Comparison of ENCODE assay signal across 8 cellular contexts in genomic region chr1:59296358-59297256, GRCh38. TPM values are rescaled to one million over a fixed set of nuclear protein-coding genes. Genes with fewer than 3 reads are reported as not detected.
DNase-seq lines count a peak whose midpoint lies in the region; ATAC-seq and TF ChIP-seq lines count a peak whose summit lies in the region.

FGGY (plus strand) TSS chr1:59297094; CDS start chr1:59321550, 24,456 bp downstream.

- no peaks in the 10 kb centered on the region for H3K79me1 ChIP-seq in H9 (ENCODE audit: insufficient read depth, low read depth, low read length, poor library complexity, severe bottlenecking)

- no peak within 1 kb of the TSS for H2BK5ac ChIP-seq in H9 (ENCODE audit: insufficient read length, low read length)

- H2BK12ac ChIP-seq in H9 (ENCODE audit: insufficient read length, low read depth, low read length) = no peak within 1 kb of the TSS

- peaks cover 2% of the 10 kb centered on the region for H3K23me2 ChIP-seq in H9 (ENCODE audit: insufficient read length, low read depth, low read length, poor library complexity, severe bottlenecking)

- H2AK5ac ChIP-seq in H9 (ENCODE audit: insufficient read length, low read length) = no peak within 1 kb of the TSS

- H3K36me3 Mint-ChIP-seq in H9 (ENCODE audit: insufficient read depth in 1 of 3, low read depth in 3 of 3) = peaks cover 4 to 21% (median 7%) of the 10 kb centered on the region in 3 experiments

- H3T11ph ChIP-seq in H9 (ENCODE audit: low read length) = no peak within 1 kb of the TSS

- TF ChIP-seq CTCF in H9 (conservative IDR thresholded peaks at IDR 0.05) = no peak
- no peak for TF ChIP-seq CTCF in neural cell (IDR thresholded peaks at IDR 0.05; ENCODE audit: poor library complexity, severe bottlenecking)

- H4K91ac ChIP-seq in H9 (ENCODE audit: insufficient read length, low read depth, low read length) = no peak within 1 kb of the TSS

- TF ChIP-seq RAD21 in neural cell (conservative IDR thresholded peaks at IDR 0.05) = peak; percentile 48

- no peak within 1 kb of the TSS for H3K4ac ChIP-seq in H9 (ENCODE audit: low read depth, low read length)

- H2BK20ac ChIP-seq in H9 (ENCODE audit: low read depth, low read length, poor library complexity, severe bottlenecking) = no peak within 1 kb of the TSS

- H3K9me3 Mint-ChIP-seq in H9 = peaks cover 3% of the 10 kb centered on the region in 2 experiments; a peak in 2 of 5 replicates
- peaks cover 6 to 8% of the 10 kb centered on the region in 2 donors for H3K9me3 Mint-ChIP-seq in stimulated activated naive CD8-positive, alpha-beta T cell treated with anti-CD3 and anti-CD28 coated beads, Interleukin-15, amount 100 ng/mL, for 72 hours

- H3K27me3 ChIP-seq in H9 (ENCODE audit: insufficient read depth, low read length) (no peaks in the 10 kb centered on the region), neural cell (ENCODE audit: insufficient read depth, low read depth, low read length) (no peaks in the 10 kb centered on the region)

- peak within 1 kb of the TSS; percentile 95 for H3K9ac ChIP-seq in ES-I3 (ENCODE audit: low read depth, low read length)
- peak within 1 kb of the TSS; percentile 55 for H3K9ac ChIP-seq in H9 (ENCODE audit: extremely low read depth, insufficient read length, low read length)
- H3K9ac ChIP-seq in neural cell (ENCODE audit: low read length) = peak within 1 kb of the TSS; percentile 81

- peaks cover 4% of the 10 kb centered on the region for H3F3A ChIP-seq in neural cell (ENCODE audit: insufficient read depth, low read length, poor library complexity, severe bottlenecking)

- H3K4me1 ChIP-seq in ES-I3 (ENCODE audit: insufficient read depth, low read length) (peaks cover 10% of the 10 kb centered on the region), H9 (ENCODE audit: insufficient read depth, low read length) (0 out of 2 replicates have a peak, but pooled peaks cover 4% of the 10 kb centered on the region)

- no peak within 1 kb of the TSS for H2BK15ac ChIP-seq in H9 (ENCODE audit: low read depth, low read length)

- peak within 1 kb of the TSS; percentile 17; the same call in 1 of the 2 replicates for H3K14ac ChIP-seq in H9 (ENCODE audit: insufficient read depth, low read length)

- H3K18ac ChIP-seq in H9 (ENCODE audit: insufficient read length, low read depth, low read length) = peak within 1 kb of the TSS; percentile 64

- H4K20me1 ChIP-seq in H9 (ENCODE audit: control insufficient read depth, insufficient read depth, insufficient read length) (no peaks in the 10 kb centered on the region), neural cell (ENCODE audit: insufficient read depth) (no peaks in the 10 kb centered on the region)

- H3K27me3 Mint-ChIP-seq in H9 (ENCODE audit: low read depth) = peaks cover 2% of the 10 kb centered on the region; the same call in 1 of the 2 replicates
- no peaks in the 10 kb centered on the region for H3K27me3 Mint-ChIP-seq in stimulated activated naive CD8-positive, alpha-beta T cell treated with anti-CD3 and anti-CD28 coated beads, Interleukin-15, amount 100 ng/mL, for 72 hours

- no peaks in the 10 kb centered on the region for H3K9me2 ChIP-seq in neural cell (ENCODE audit: insufficient read depth, low read length)

- no CpG with 5 or more reads among the region's 78 CpGs for WGBS in H9 (ENCODE audit: extremely low coverage, insufficient read length, low lambda C conversion rate)

- DNase-seq in H9 (peak; percentile 95), M059J (ENCODE audit: low read depth) (peak; percentile 99), SHP77 treated with DMSO at 0.1 percent for 48 hours (lab: John Stamatoyannopoulos, UW) (peak; percentile 90), activated gamma-delta T cell (lab: John Stamatoyannopoulos, UW) (peak; percentile 82), fibroblast of the conjunctiva (ENCODE audit: low read depth) (peak; percentile 99)
- peak; percentile 86 to 94 for DNase-seq in stimulated activated naive CD8-positive, alpha-beta T cell treated with anti-CD3 and anti-CD28 coated beads, Interleukin-15, amount 100 ng/mL, for 72 hours

- H4K8ac ChIP-seq in H9 (replicated peaks; ENCODE audit: insufficient read length, low read depth, low read length) = no peak within 1 kb of the TSS

- H3K23ac ChIP-seq in H9 (ENCODE audit: insufficient read length, low read depth, low read length) = no peak within 1 kb of the TSS

- H2BK120ac ChIP-seq in H9 (ENCODE audit: low read depth, low read length, poor library complexity, severe bottlenecking) = no peak within 1 kb of the TSS

- peak; percentile 95 for ATAC-seq in stimulated activated naive CD8-positive, alpha-beta T cell treated with anti-CD3 and anti-CD28 coated beads, Interleukin-15, amount 100 ng/mL, for 72 hours

- peak within 1 kb of the TSS; percentile 77 to 82 for H3K4me3 Mint-ChIP-seq in H9
- H3K4me3 Mint-ChIP-seq in stimulated activated naive CD8-positive, alpha-beta T cell treated with anti-CD3 and anti-CD28 coated beads, Interleukin-15, amount 100 ng/mL, for 72 hours = peak within 1 kb of the TSS; percentile 93 to 98

- H3K9me3 ChIP-seq in ES-I3 (ENCODE audit: control insufficient read depth, insufficient read depth, low read length) = no peaks in the 10 kb centered on the region
- H3K9me3 ChIP-seq in H9 (ENCODE audit: control insufficient read depth, low read depth, low read length) = no peaks in the 10 kb centered on the region
- H3K9me3 ChIP-seq in neural cell (ENCODE audit: low read length) = no peaks in the 10 kb centered on the region

- H3K4me1 Mint-ChIP-seq in H9 = peaks cover 15 to 23% of the 10 kb centered on the region in 2 experiments
- H3K4me1 Mint-ChIP-seq in stimulated activated naive CD8-positive, alpha-beta T cell treated with anti-CD3 and anti-CD28 coated beads, Interleukin-15, amount 100 ng/mL, for 72 hours = peaks cover 30% of the 10 kb centered on the region

- no peak within 1 kb of the TSS for H3K56ac ChIP-seq in H9 (ENCODE audit: insufficient read length, low read depth, low read length)

- H3K27ac ChIP-seq in H9 (ENCODE audit: insufficient read length, low read depth, low read length) (peak within 1 kb of the TSS; percentile 64), neural cell (ENCODE audit: low read length) (peak within 1 kb of the TSS; percentile 73)

- H3K4me3 ChIP-seq in neural cell (ENCODE audit: low read length) = peak within 1 kb of the TSS; percentile 75

- H3K36me3 ChIP-seq in ES-I3 (ENCODE audit: insufficient read depth, low read length) (no peaks in the 10 kb centered on the region), neural cell (ENCODE audit: insufficient read depth, low read length) (no peaks in the 10 kb centered on the region)

- peak within 1 kb of the TSS; percentile 93 to 96 (median 94); a peak in 6 of 7 replicates for H3K27ac Mint-ChIP-seq in H9
- peak within 1 kb of the TSS; percentile 94 to 99 for H3K27ac Mint-ChIP-seq in stimulated activated naive CD8-positive, alpha-beta T cell treated with anti-CD3 and anti-CD28 coated beads, Interleukin-15, amount 100 ng/mL, for 72 hours

- H3K4me2 ChIP-seq in H9 (ENCODE audit: insufficient read depth, insufficient read length, low read length) = peak within 1 kb of the TSS; percentile 70
- H3K4me2 ChIP-seq in neural cell (ENCODE audit: low read length) = peak within 1 kb of the TSS; percentile 73

- no peaks in the 10 kb centered on the region for H3K79me2 ChIP-seq in H9 (ENCODE audit: insufficient read depth, low read length)
- H3K79me2 ChIP-seq in neural cell (replicated peaks; ENCODE audit: insufficient read depth, low read length) = no peaks in the 10 kb centered on the region

- H2AFZ ChIP-seq in H9 (ENCODE audit: low read length) = peak within 1 kb of the TSS; percentile 34
- H2AFZ ChIP-seq in neural cell (ENCODE audit: low read depth, low read length) = peak within 1 kb of the TSS; percentile 71

- H4K5ac ChIP-seq in H9 (ENCODE audit: insufficient read length, low read depth, low read length) = no peak within 1 kb of the TSS

- peak; percentile 23 for TF ChIP-seq EP300 in neural cell (conservative IDR thresholded peaks at IDR 0.05; ENCODE audit: poor library complexity, severe bottlenecking)

TF ChIP-seq in neural cell, 6 proteins besides CTCF, POLR2A, EP300 and RAD21:
- TF ChIP-seq EZH2 (IDR thresholded peaks at IDR 0.05; ENCODE audit: borderline replicate concordance, insufficient read depth, low read length, poor library complexity, severe bottlenecking) (no peak), POLR2AphosphoS5 (IDR thresholded peaks at IDR 0.05) (peak; percentile 64), TAF1 (IDR thresholded peaks at IDR 0.05; ENCODE audit: low read depth) (peak; percentile 38), REST (IDR thresholded peaks at IDR 0.05; ENCODE audit: borderline replicate concordance) (peak; percentile 30), MXI1 (conservative IDR thresholded peaks at IDR 0.05; ENCODE audit: poor library complexity, severe bottlenecking) (peak; percentile 46), SMC3 (conservative IDR thresholded peaks at IDR 0.05; ENCODE audit: poor library complexity) (peak; percentile 38)

RNA-seq across cellular contexts. Expression of gene FGGY, which starts in this region (rescaled TPM):
- 10.6 and 14.6 TPM in 2 replicates for total RNA-seq in H9 (2021)
- total RNA-seq in M059J (2014; rRNA removed; shearing (Covaris generic)) = 5.4 and 5.9 TPM in 2 replicates
- polyA plus RNA-seq in neural cell = 7.1 and 7.4 TPM in 2 replicates
- 26.1 and 28.0 TPM in 2 replicates for polyA minus RNA-seq in neural cell

Comparison
In these comparisons a context has a peak if more than half of its experiments do, and no peak if none do; other contexts are left out.
1. Peak in every context shown above with its lines: DNase-seq, ATAC-seq, H3K4me3 ChIP-seq and H3K27ac ChIP-seq.